In the genomic region with DNA sequence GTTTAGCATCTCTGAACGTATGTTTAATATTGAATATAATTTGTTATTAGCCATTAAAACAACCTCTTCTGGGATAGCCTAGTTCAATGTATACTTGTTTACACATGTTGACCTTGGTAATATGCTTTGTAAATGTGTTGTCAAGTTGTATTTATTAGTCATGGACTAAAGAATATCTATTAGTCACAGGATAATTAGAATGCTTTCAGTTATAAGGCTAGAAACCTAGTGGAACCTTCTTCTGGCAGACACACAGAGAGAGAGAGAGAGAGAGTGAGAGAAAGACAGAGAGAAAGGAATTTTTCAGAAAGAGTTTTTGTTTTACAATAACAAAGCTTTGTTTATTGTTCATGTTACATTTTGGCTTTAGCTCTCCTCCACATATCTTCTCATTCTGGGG, we compare ENCODE assay signal across 20 cellular contexts.
DNase-seq lines count a peak whose midpoint lies in the region; ATAC-seq and TF ChIP-seq lines count a peak whose summit lies in the region.
"Had no signal": no experiment of that assay in that cellular context is flagged by ENCODE, and none has a peak within 500 bp of the region (broad histone marks: within the 10 kb centered on the region; RNA-seq: fewer than 3 reads in every experiment).

No MANE protein-coding gene starts in this region.

- BruUV-seq in PC-3 (replicated peaks; lab: Mats Ljungman, UMichigan), result no TSS peak

- H3K27ac ChIP-seq in PC-3 (ENCODE audit: low read length), result no peak overlapping the region
- H3K27ac ChIP-seq: BLaER1, PC-9 had no signal

- H4K20me1 ChIP-seq in PC-3 (ENCODE audit: low read length), result no peaks in the 10 kb centered on the region
- H4K20me1 ChIP-seq: BLaER1 had no signal

- H3K4me3 ChIP-seq in PC-3 (ENCODE audit: low read length) (no peak overlapping the region), epithelial cell of esophagus (ENCODE audit: low read length) (no peak overlapping the region)
- H3K4me3 ChIP-seq: BLaER1, PC-9 had no signal

- no peaks in the 10 kb centered on the region for H3K27me3 ChIP-seq in PC-3 (ENCODE audit: low read length)
- H3K27me3 ChIP-seq: BLaER1 had no signal

- CTCF ChIA-PET in PC-3 (lab: Charles Lee), result no interaction called here

- no peaks in the 10 kb centered on the region for H3K9me3 ChIP-seq in PC-3 (ENCODE audit: low read length)
- H3K9me3 ChIP-seq: SK-N-SH had no signal

- no peak overlapping the region for H2AFZ ChIP-seq in PC-3 (ENCODE audit: low read length)
- H2AFZ ChIP-seq: PC-9 had no signal

- H3K36me3 ChIP-seq in PC-3 (ENCODE audit: low read depth, low read length), result no peaks in the 10 kb centered on the region
- H3K36me3 ChIP-seq: BLaER1 had no signal

- no peaks in the 10 kb centered on the region for H3K4me1 ChIP-seq in PC-3 (ENCODE audit: insufficient read depth, low read length)
- H3K4me1 ChIP-seq: BLaER1 had no signal

- TF ChIP-seq CTCF in PC-3 (conservative IDR thresholded peaks at IDR 0.05; ENCODE audit: low read depth, low read length) (no peak), epithelial cell of esophagus (IDR thresholded peaks at IDR 0.05; ENCODE audit: insufficient read depth, low read depth, low read length, missing control alignments) (no peak)

- POLR2A ChIA-PET in PC-3 (lab: Charles Lee; ENCODE audit: unreplicated experiment), result no interaction called here

- DNase-seq in PC-3, result peak; percentile 17
- peak; percentile 78 for DNase-seq in epithelial cell of esophagus (ENCODE audit: low read depth)
- peak; percentile 41 for DNase-seq in kidney tubule cell (ENCODE audit: low spot score)
- no peak for DNase-seq in HK-2 (ENCODE audit: unreplicated experiment)
- no peak for DNase-seq in activated gamma-delta T cell (lab: John Stamatoyannopoulos, UW)
- DNase-seq: CD4-positive, alpha-beta T cell; COR-L47; DMS79; H7; NCI-H1417; NCI-H187; NCI-H446 treated with DMSO at 0.1 percent for 48 hours; NCI-H526 treated with DMSO at 0.1 percent for 48 hours; PC-9; RPMI8226; SIG-M5; SK-N-SH had no signal

- ATAC-seq in PC-3 (peak; percentile 62), HG02642 (IDR thresholded peaks at IDR 0.05; ENCODE audit: poor library complexity, unreplicated experiment) (no peak), HG03469 (IDR thresholded peaks at IDR 0.05; ENCODE audit: unreplicated experiment) (no peak)

- no peak overlapping the region for H3K9ac ChIP-seq in PC-3 (ENCODE audit: low read length)
- H3K9ac ChIP-seq: BLaER1, SK-N-SH had no signal

- no peaks in the 10 kb centered on the region for H3K9me2 ChIP-seq in PC-3 (replicated peaks; ENCODE audit: low read length)
- H3K9me2 ChIP-seq: SK-N-SH had no signal

- H3K4me2 ChIP-seq in PC-3 (ENCODE audit: low read length), result no peak overlapping the region
- H3K4me2 ChIP-seq: BLaER1, PC-9, SK-N-SH had no signal

- no peaks in the 10 kb centered on the region for H3K79me2 ChIP-seq in PC-3 (ENCODE audit: low read length)

- no peaks in the 10 kb centered on the region for H3F3A ChIP-seq in PC-3 (ENCODE audit: low read length, unreplicated experiment)

- intact Hi-C loops in PC-3 (cut with micrococcal nuclease), result no loop called here

Comparison
In these comparisons a context has a peak if more than half of its experiments do, and no peak if none do; other contexts are left out.
1. DNase-seq: peak in PC-3 (single experiment), epithelial cell of esophagus (single experiment) and kidney tubule cell (single experiment); none in HK-2 (single experiment) and activated gamma-delta T cell (single experiment).